ENCODE assay signal across 30 cellular contexts in genomic region chr11:92752122-92752521, GRCh38.
"Had no signal": no experiment of that assay in that cellular context is flagged by ENCODE, and none has a peak within 500 bp of the region (broad histone marks: within the 10 kb centered on the region; RNA-seq: fewer than 3 reads in every experiment).

No MANE protein-coding gene starts in this region.

- H2AFZ ChIP-seq: PC-9 had no signal

- H3K4me2 ChIP-seq: KMS-11, PC-9 had no signal

- H3K27ac ChIP-seq: KMS-11, PC-9, RWPE1, VCaP had no signal

- H3K4me3 ChIP-seq: PC-9 had no signal

- H3K9ac ChIP-seq: KMS-11 had no signal

- ATAC-seq: activated CD8-positive, alpha-beta memory T cell treated with anti-CD3 and anti-CD28 coated beads, Interleukin-2, amount 10 ng/mL, durations not matched to agents 7 days and 5 days; activated naive CD8-positive, alpha-beta T cell treated with anti-CD3 and anti-CD28 coated beads, Interleukin-2, amount 50 U/mL, for 24 hours; Right ventricle myocardium inferior; SK-N-SH treated with all-trans-retinoic acid at 6 μM for 48 hours; T-cell; T-helper 17 cell had no signal

- DNase-seq: activated B cell treated with CpG ODN at 0.5 μM for 24 hours; activated CD4-positive, alpha-beta memory T cell treated with anti-CD3 and anti-CD28 coated beads for 36 hours; activated CD4-positive, alpha-beta T cell treated with anti-CD3 and anti-CD28 coated beads for 4 hours; activated CD4-positive, alpha-beta T cell treated with anti-CD3 and anti-CD28 coated beads, Interleukin-2, amount 50 U/mL, for 1 hour; activated CD4-positive, CD25-positive, alpha-beta regulatory T cell treated with anti-CD3 and anti-CD28 coated beads, Interleukin-2, amount 50 U/mL, for 72 hours; activated CD8-positive, alpha-beta memory T cell treated with anti-CD3 and anti-CD28 coated beads for 24 hours; activated CD8-positive, alpha-beta memory T cell treated with anti-CD3 and anti-CD28 coated beads, Interleukin-2, amount 10 ng/mL, durations not matched to agents 7 days and 5 days; activated CD8-positive, alpha-beta memory T cell treated with anti-CD3 and anti-CD28 coated beads, Interleukin-2, amount 50 U/mL, for 48 hours; activated effector memory CD4-positive, alpha-beta T cell treated with Interleukin-2 at 50 U/mL for 16 hours; activated naive CD4-positive, alpha-beta T cell treated with anti-CD3 and anti-CD28 coated beads, Interleukin-2, amount 10 ng/mL, durations not matched to agents 7 days and 5 days; activated naive CD8-positive, alpha-beta T cell treated with anti-CD3 and anti-CD28 coated beads, Interleukin-2, amount 50 U/mL, for 24 hours; activated T-cell treated with anti-CD3 and anti-CD28 coated beads, Interleukin-2, amount 50 U/mL, for 48 hours; anterior cingulate cortex; caudate nucleus; cerebellar nuclear complex; MM.1S; MV-4-11; NCI-H1092; NCI-H1436 treated with DMSO at 0.1 percent for 48 hours; NCI-H2029; NCI-H2107; PC-9; SIG-M5; T-cell; T-helper 17 cell had no signal
